14 cellular contexts compared by ENCODE assay signal in genomic region chr17:73589096-73589980, GRCh38. TPM values are rescaled to one million over a fixed set of nuclear protein-coding genes. Genes with fewer than 3 reads are reported as not detected.
DNase-seq lines count a peak whose midpoint lies in the region; ATAC-seq and TF ChIP-seq lines count a peak whose summit lies in the region.
"Had no signal": no experiment of that assay in that cellular context is flagged by ENCODE, and none has a peak within 500 bp of the region (broad histone marks: within the 10 kb centered on the region; RNA-seq: fewer than 3 reads in every experiment).

No MANE protein-coding gene starts in this region.

- H3K27ac ChIP-seq in BLaER1 (peak overlapping the region; percentile 90), GM23338 (ENCODE audit: low read depth) (no peak overlapping the region), endodermal cell (ENCODE audit: low read depth, low read length) (no peak overlapping the region), psoas muscle (no peak overlapping the region), stomach (no peak overlapping the region), PC-3 (ENCODE audit: low read length) (no peak overlapping the region)
- H3K27ac ChIP-seq: esophagus muscularis mucosa, VCaP had no signal

- H3K36me3 ChIP-seq in BLaER1 (no peaks in the 10 kb centered on the region), GM23338 (ENCODE audit: insufficient read depth) (no peaks in the 10 kb centered on the region), endodermal cell (ENCODE audit: control insufficient read depth, insufficient read depth, low read length) (no peaks in the 10 kb centered on the region), psoas muscle (ENCODE audit: insufficient read depth in 1 of 2, low read depth in 1 of 2) (no peaks in the 10 kb centered on the region), stomach (no peaks in the 10 kb centered on the region), PC-3 (ENCODE audit: low read depth, low read length) (no peaks in the 10 kb centered on the region)
- H3K36me3 ChIP-seq: esophagus muscularis mucosa, Peyer's patch had no signal

- H2AFZ ChIP-seq in GM23338, result no peak overlapping the region
- H2AFZ ChIP-seq in PC-3 (ENCODE audit: low read length), result no peak overlapping the region

- no peak overlapping the region for H3K4me3 ChIP-seq in BLaER1
- H3K4me3 ChIP-seq in GM23338, result no peak overlapping the region
- no peak overlapping the region for H3K4me3 ChIP-seq in endodermal cell (ENCODE audit: low read length)
- H3K4me3 ChIP-seq in psoas muscle, result no peak overlapping the region
- H3K4me3 ChIP-seq in stomach, result no peak overlapping the region
- no peak overlapping the region for H3K4me3 ChIP-seq in PC-3 (ENCODE audit: low read length)
- H3K4me3 ChIP-seq: esophagus muscularis mucosa, Peyer's patch had no signal

- H3K9me2 ChIP-seq in GM23338 (ENCODE audit: insufficient read depth), result no peaks in the 10 kb centered on the region
- H3K9me2 ChIP-seq in PC-3 (replicated peaks; ENCODE audit: low read length), result no peaks in the 10 kb centered on the region

- DNase-seq in GM23338 (ENCODE audit: low spot score), result no peak
- peak; percentile 73 for DNase-seq in NCI-H345 (lab: John Stamatoyannopoulos, UW)
- peak; percentile 97 for DNase-seq in endodermal cell
- no peak for DNase-seq in psoas muscle
- no peak for DNase-seq in NCI-H226
- DNase-seq in stomach, result no peak
- no peak for DNase-seq in PC-3
- DNase-seq: activated T-cell treated with anti-CD3 and anti-CD28 coated beads, Interleukin-2, amount 50 U/mL, for 72 hours; caudate nucleus; Peyer's patch; small intestine had no signal

- H3K27me3 Mint-ChIP-seq in GM23338 (ENCODE audit: insufficient read depth, low read depth, poor library complexity) (peaks cover 4% of the 10 kb centered on the region), endodermal cell (ENCODE audit: insufficient read depth) (peaks cover 99% of the 10 kb centered on the region)

- intact Hi-C loops in psoas muscle (cut with DNase I), result no loop called here
- intact Hi-C loops in stomach (cut with DNase I; ENCODE audit: low total_unique reads), result no loop called here
- intact Hi-C loops in PC-3 (cut with micrococcal nuclease), result no loop called here

- H3K36me3 Mint-ChIP-seq in GM23338 (ENCODE audit: low read depth) (no peaks in the 10 kb centered on the region), endodermal cell (ENCODE audit: low read depth) (no peaks in the 10 kb centered on the region)

- H3K9ac ChIP-seq in BLaER1 (peak overlapping the region; percentile 59), endodermal cell (ENCODE audit: extremely low read depth, low read length, poor library complexity, severe bottlenecking) (no peak overlapping the region), PC-3 (ENCODE audit: low read length) (no peak overlapping the region)

- CTCF ChIA-PET in PC-3 (lab: Charles Lee), result no interaction called here

- H3K27me3 ChIP-seq in BLaER1 (no peaks in the 10 kb centered on the region), GM23338 (ENCODE audit: insufficient read depth) (no peaks in the 10 kb centered on the region), endodermal cell (ENCODE audit: control insufficient read depth, insufficient read depth, low read length, poor library complexity, severe bottlenecking) (peaks cover 93% of the 10 kb centered on the region), psoas muscle (ENCODE audit: insufficient read depth in 3 of 3, low read length in 2 of 3) (peaks cover 0 to 5% (median 3%) of the 10 kb centered on the region in 3 donors), stomach (peaks cover 0 to 20% (median 0%) of the 10 kb centered on the region in 3 donors), PC-3 (ENCODE audit: low read length) (peaks cover 59% of the 10 kb centered on the region)
- H3K27me3 ChIP-seq: Peyer's patch had no signal

- no TSS peak for BruUV-seq in PC-3 (replicated peaks; lab: Mats Ljungman, UMichigan)

- H3K27ac Mint-ChIP-seq in GM23338 (no peak overlapping the region), endodermal cell (no peak overlapping the region)
- H3K27ac Mint-ChIP-seq: activated T-cell treated with anti-CD3 and anti-CD28 coated beads, Interleukin-2, amount 50 U/mL, for 72 hours had no signal

- no peak overlapping the region for H3K4me3 Mint-ChIP-seq in GM23338
- no peak overlapping the region for H3K4me3 Mint-ChIP-seq in endodermal cell
- H3K4me3 Mint-ChIP-seq: activated T-cell treated with anti-CD3 and anti-CD28 coated beads, Interleukin-2, amount 50 U/mL, for 72 hours had no signal

- H3K9me3 ChIP-seq in BLaER1 (no peaks in the 10 kb centered on the region), endodermal cell (ENCODE audit: control insufficient read depth, low read length) (no peaks in the 10 kb centered on the region), psoas muscle (no peaks in the 10 kb centered on the region), stomach (no peaks in the 10 kb centered on the region), PC-3 (ENCODE audit: low read length) (no peaks in the 10 kb centered on the region)
- H3K9me3 ChIP-seq: esophagus muscularis mucosa, Peyer's patch had no signal

- peak; percentile 19; the same call in 2 of the 3 replicates for ATAC-seq in GM23338
- ATAC-seq in psoas muscle, result no peak
- no peak for ATAC-seq in PC-3
- ATAC-seq: activated T-cell treated with anti-CD3 and anti-CD28 coated beads, Interleukin-2, amount 50 U/mL, for 72 hours had no signal

- no peak for TF ChIP-seq EP300 in stomach (IDR thresholded peaks at IDR 0.05)

- H3K4me1 Mint-ChIP-seq in GM23338 (peaks cover 49% of the 10 kb centered on the region), endodermal cell (peaks cover 38% of the 10 kb centered on the region)

- POLR2A ChIA-PET in PC-3 (lab: Charles Lee; ENCODE audit: unreplicated experiment), result no interaction called here

- H3K79me2 ChIP-seq in GM23338 (replicated peaks; ENCODE audit: insufficient read depth) (no peaks in the 10 kb centered on the region), PC-3 (ENCODE audit: low read length) (no peaks in the 10 kb centered on the region)

- peaks cover 100% of the 10 kb centered on the region for H3K4me1 ChIP-seq in BLaER1
- peaks cover 21% of the 10 kb centered on the region; the same call in 1 of the 2 replicates for H3K4me1 ChIP-seq in GM23338 (ENCODE audit: insufficient read depth)
- peaks cover 15% of the 10 kb centered on the region for H3K4me1 ChIP-seq in endodermal cell (ENCODE audit: control insufficient read depth, insufficient read depth, low read length)
- no peaks in the 10 kb centered on the region for H3K4me1 ChIP-seq in psoas muscle
- H3K4me1 ChIP-seq in stomach, result peaks cover 0 to 17% (median 10%) of the 10 kb centered on the region in 4 donors
- H3K4me1 ChIP-seq in PC-3 (ENCODE audit: insufficient read depth, low read length), result no peaks in the 10 kb centered on the region
- H3K4me1 ChIP-seq: esophagus muscularis mucosa had no signal

- TF ChIP-seq CTCF in GM23338 (conservative IDR thresholded peaks at IDR 0.05; ENCODE audit: low read depth in 2 of 2) (no peak), endodermal cell (conservative IDR thresholded peaks at IDR 0.05) (no peak), psoas muscle (IDR thresholded peaks at IDR 0.05) (no peak), stomach (IDR thresholded peaks at IDR 0.05) (no peak), PC-3 (conservative IDR thresholded peaks at IDR 0.05; ENCODE audit: low read depth, low read length) (no peak)

- H3K4me2 ChIP-seq in BLaER1, result peak overlapping the region; percentile 87
- H3K4me2 ChIP-seq in GM23338, result no peak overlapping the region
- no peak overlapping the region for H3K4me2 ChIP-seq in PC-3 (ENCODE audit: low read length)

- no peaks in the 10 kb centered on the region for H4K20me1 ChIP-seq in BLaER1
- no peaks in the 10 kb centered on the region for H4K20me1 ChIP-seq in GM23338 (replicated peaks; ENCODE audit: insufficient read depth)
- no peaks in the 10 kb centered on the region for H4K20me1 ChIP-seq in PC-3 (ENCODE audit: low read length)

- no peak for TF ChIP-seq POLR2A in stomach (IDR thresholded peaks at IDR 0.05)

- H3K9me3 Mint-ChIP-seq in GM23338, result no peaks in the 10 kb centered on the region
- no peaks in the 10 kb centered on the region for H3K9me3 Mint-ChIP-seq in endodermal cell
- H3K9me3 Mint-ChIP-seq: activated T-cell treated with anti-CD3 and anti-CD28 coated beads, Interleukin-2, amount 50 U/mL, for 72 hours had no signal

- H3F3A ChIP-seq in GM23338 (replicated peaks; ENCODE audit: low read depth) (no peaks in the 10 kb centered on the region), PC-3 (ENCODE audit: low read length, unreplicated experiment) (no peaks in the 10 kb centered on the region)

- 44 to 58% methylated on average over 9 to 13 of the region's 13 CpGs for WGBS in endodermal cell (ENCODE audit: insufficient coverage in 1 of 2, insufficient read length in 1 of 2), 2 experiments
- WGBS in psoas muscle, 3 donors, result 89 to 90% (median 90%) methylated on average over 13 of the region's 13 CpGs
- 74 to 85% (median 79%) methylated on average over 12 to 13 of the region's 13 CpGs for WGBS in stomach, 5 donors

TF ChIP-seq in GM23338, 12 proteins besides CTCF, POLR2A, EP300 and RAD21:
- TF ChIP-seq EZH2phosphoT487 (IDR thresholded peaks at IDR 0.05; ENCODE audit: unreplicated experiment) (no peak), NANOG (IDR thresholded peaks at IDR 0.05; ENCODE audit: borderline replicate concordance) (no peak), ETS1 (IDR thresholded peaks at IDR 0.05) (no peak)

RNA-seq across cellular contexts. Expression of gene SDK2, which starts 54.9 kb away (rescaled TPM):
- total RNA-seq in GM23338 (2014; rRNA removed; shearing (Covaris generic)), result 3.7 and 5.1 TPM in 2 replicates
- polyA plus RNA-seq in GM23338 (2016; fragmentation: Nextera tagmentation; extraction: Ambion mirVana), result 0.74 and 0.99 TPM in 2 replicates
- total RNA-seq in endodermal cell, result 1 to 10 TPM; 5.9 to 7.0 TPM
- polyA plus RNA-seq in endodermal cell (2013, experiment 1 of 2), result 44.6 TPM
- 44.2 TPM for polyA plus RNA-seq in endodermal cell (2013, experiment 2 of 2)
- total RNA-seq in psoas muscle, result 1 to 10 TPM in 1 of 4 donors, under 1 TPM in 3; 0.23 to 2.8 (median 0.35) TPM
- polyA plus RNA-seq in psoas muscle, result under 1 TPM; 0.04 to 0.24 (median 0.21) TPM
- total RNA-seq in stomach, result 1 to 10 TPM in 3 of 5 donors, under 1 TPM in 1, not detected in 1; under 0.01 to 9.6 (median 1.2) TPM
- polyA plus RNA-seq in stomach, result under 1 TPM; 0.15 to 0.44 (median 0.38) TPM
- total RNA-seq in PC-3 (2014; rRNA removed), result 0.07 TPM in 1 of 2 replicates, not detected in the other

Comparison
In these comparisons a context has a peak if more than half of its experiments do, and no peak if none do; other contexts are left out.
1. DNase-seq: peak in NCI-H345 (single experiment) and endodermal cell (single experiment); none in GM23338 (single experiment), psoas muscle (0 of 2), NCI-H226 (single experiment), stomach (single experiment) and PC-3 (single experiment).